Comparison of ENCODE assay signal across 29 cellular contexts in the genomic region with DNA sequence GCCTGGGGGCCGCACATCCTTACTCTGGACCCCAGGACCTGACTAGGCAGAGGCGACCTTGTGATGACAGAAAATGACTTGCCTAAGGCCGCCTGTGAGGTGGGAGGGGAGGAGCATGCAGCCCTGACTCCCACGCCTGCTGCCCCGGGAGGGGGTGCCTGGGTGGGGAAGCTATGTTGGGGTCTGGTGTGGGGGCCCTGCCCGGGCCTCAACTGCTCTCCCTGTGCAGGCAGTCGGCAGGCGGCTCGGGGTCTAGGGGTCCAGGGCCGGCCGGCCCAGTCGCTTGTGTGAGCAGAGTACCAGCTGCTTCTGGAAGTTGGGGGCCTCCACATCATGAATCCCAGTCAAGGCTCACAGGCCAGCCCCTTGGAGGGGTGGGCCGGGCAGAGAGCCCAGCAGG.
"Had no signal": no experiment of that assay in that cellular context is flagged by ENCODE, and none has a peak within 500 bp of the region (broad histone marks: within the 10 kb centered on the region; RNA-seq: fewer than 3 reads in every experiment).

No MANE protein-coding gene starts in this region.

- H3K27me3 ChIP-seq: ovary, right atrium auricular region, right lobe of liver, tibial nerve, upper lobe of left lung, vagina had no signal

- H3K27me3 Mint-ChIP-seq: naive thymus-derived CD8-positive, alpha-beta T cell; stimulated activated memory B cell treated with anti-CD40 and anti-IgM and Interleukin-4, amounts not matched to agents 10 μg/mL and 1 μg/mL and 100 μg/mL, for 72 hours had no signal

- H3K9me3 Mint-ChIP-seq: immature natural killer cell; mesothelial cell of epicardium; naive thymus-derived CD8-positive, alpha-beta T cell; nephron; neural crest cell; stimulated activated memory B cell treated with anti-CD40 and anti-IgM and Interleukin-4, amounts not matched to agents 10 μg/mL and 1 μg/mL and 100 μg/mL, for 72 hours; stimulated activated naive CD8-positive, alpha-beta T cell treated with anti-CD3 and anti-CD28 coated beads, Interleukin-15, amount 100 ng/mL, for 72 hours had no signal

- H3K9me3 ChIP-seq: left ventricle myocardium inferior, neutrophil, ovary, right atrium auricular region, right lobe of liver, tibial nerve, upper lobe of left lung, vagina had no signal

- H3K27ac Mint-ChIP-seq: mesothelial cell of epicardium; naive thymus-derived CD8-positive, alpha-beta T cell; nephron; progenitor cell of endocrine pancreas; stimulated activated memory B cell treated with anti-CD40 and anti-IgM and Interleukin-4, amounts not matched to agents 10 μg/mL and 1 μg/mL and 100 μg/mL, for 72 hours had no signal

- H3K4me1 ChIP-seq: left ventricle myocardium inferior, right atrium auricular region, right lobe of liver had no signal

- H3K36me3 ChIP-seq: ovary had no signal

- ATAC-seq: naive thymus-derived CD8-positive, alpha-beta T cell; right lobe of liver; stimulated activated memory B cell treated with anti-CD40 and anti-IgM and Interleukin-4, amounts not matched to agents 10 μg/mL and 1 μg/mL and 100 μg/mL, for 72 hours; stimulated activated naive CD8-positive, alpha-beta T cell treated with anti-CD3 and anti-CD28 coated beads, Interleukin-15, amount 100 ng/mL, for 72 hours had no signal

- H3K4me3 Mint-ChIP-seq: mesothelial cell of epicardium; nephron; neural crest cell; stimulated activated memory B cell treated with anti-CD40 and anti-IgM and Interleukin-4, amounts not matched to agents 10 μg/mL and 1 μg/mL and 100 μg/mL, for 72 hours; stimulated activated naive CD8-positive, alpha-beta T cell treated with anti-CD3 and anti-CD28 coated beads, Interleukin-15, amount 100 ng/mL, for 72 hours had no signal

- H3K4me2 ChIP-seq: smooth muscle cell had no signal

- H3K4me3 ChIP-seq: left ventricle myocardium inferior, lung, ovary, right atrium auricular region, right lobe of liver, smooth muscle cell, tibial nerve, upper lobe of left lung, vagina had no signal

- H3K27ac ChIP-seq: left ventricle myocardium inferior, neutrophil, ovary, right atrium auricular region, right lobe of liver, tibial nerve, upper lobe of left lung, vagina had no signal

- FAIRE-seq: islet of Langerhans, kidney had no signal

- DNase-seq: hypothalamus; immature natural killer cell; kidney; left ventricle myocardium inferior; mesendoderm; naive thymus-derived CD8-positive, alpha-beta T cell; occipital lobe; stimulated activated CD4-positive, alpha-beta T cell treated with anti-CD3 and anti-CD28 coated beads, Interleukin-1b, Interleukin-23, amount 100 ng/mL, for 48 hours; stimulated activated CD4-positive, alpha-beta T cell treated with anti-CD3 and anti-CD28 coated beads, Interleukin-2, amount 100 ng/mL, for 48 hours; stimulated activated CD4-positive, alpha-beta T cell treated with anti-CD3 and anti-CD28 coated beads, Interleukin-4, amount 100 ng/mL, for 4 hours; stimulated activated CD8-positive, alpha-beta memory T cell treated with anti-CD3 and anti-CD28 coated beads, Interleukin-4, amount 100 ng/mL, for 48 hours; stimulated activated naive CD4-positive, alpha-beta T cell treated with Interleukin-2 at 50 U/mL for 16 hours; stimulated activated naive CD8-positive, alpha-beta T cell treated with anti-CD3 and anti-CD28 coated beads, Interleukin-15, amount 100 ng/mL, for 72 hours; substantia nigra; upper lobe of left lung had no signal
